ENCODE assay signal across 7 cellular contexts in genomic region chr16:48377301-48377700, GRCh38. TPM values are rescaled to one million over a fixed set of nuclear protein-coding genes. Genes with fewer than 3 reads are reported as not detected.
DNase-seq lines count a peak whose midpoint lies in the region; ATAC-seq, FAIRE-seq and TF ChIP-seq lines count a peak whose summit lies in the region.
"Not testable (repeated sequence)": the region's sequence is repeated elsewhere in the genome, so short reads cannot be mapped to it uniquely, and the experiment has no call there.

No MANE protein-coding gene starts in this region.

- not testable (repeated sequence) for H3K9me3 ChIP-seq in A549; H9 (ENCODE audit: control insufficient read depth, low read depth, low read length); GM12878 (replicated peaks; ENCODE audit: control insufficient read depth, insufficient read depth, low read length); endodermal cell (ENCODE audit: control insufficient read depth, low read length); psoas muscle

- POLR2A ChIA-PET in A549 (lab: Yijun Ruan, JAX): interaction anchor here (0.7 to 1.3 kb wide), 2 partner anchors 8 to 12 kb away, joined by 3 to 5 read pairs; partner anchors contain the start of gene SIAH1
- POLR2A ChIA-PET in GM12878 (lab: Charles Lee): interaction anchor here (0.6 to 2.9 kb wide), 3 partner anchors 10 to 159 kb away, joined by 3 to 9 read pairs (median 3); no protein-coding TSS in a partner anchor

- H3T11ph ChIP-seq in H9 (ENCODE audit: low read length): not testable (repeated sequence)

- H2BK5ac ChIP-seq in H9 (ENCODE audit: insufficient read length, low read length): not testable (repeated sequence)

- WGBS in A549 (ENCODE audit: missing lambda C conversion rate): 87% methylated on average over 7 of the region's 7 CpGs
- WGBS in H9 (ENCODE audit: extremely low coverage, insufficient read length, low lambda C conversion rate): no CpG with 5 or more reads among the region's 7 CpGs
- 94% methylated on average over 7 of the region's 7 CpGs for WGBS in GM12878 (ENCODE audit: insufficient coverage, insufficient replicate concordance, low lambda C conversion rate, missing lambda C conversion rate)
- WGBS in endodermal cell (ENCODE audit: insufficient coverage in 1 of 2, insufficient read length in 1 of 2), 2 experiments: 92 to 96% methylated on average over 7 of the region's 7 CpGs
- WGBS in psoas muscle, 3 donors: 39 to 61% (median 46%) methylated on average over 7 of the region's 7 CpGs

- H3K79me1 ChIP-seq in H9 (ENCODE audit: insufficient read depth, low read depth, low read length, poor library complexity, severe bottlenecking): not testable (repeated sequence)

- RAD21 ChIA-PET in GM12878 (lab: Charles Lee; ENCODE audit: unreplicated experiment): interaction anchor here (1.1 to 1.3 kb wide), 2 partner anchors 11 to 246 kb away, joined by 3 read pairs; no protein-coding TSS in a partner anchor

- not testable (repeated sequence) for H4K8ac ChIP-seq in H9 (replicated peaks; ENCODE audit: insufficient read length, low read depth, low read length)

- H2BK15ac ChIP-seq in H9 (ENCODE audit: low read depth, low read length): not testable (repeated sequence)

- TF ChIP-seq CTCF in A549 (IDR thresholded peaks at IDR 0.05); H9 (conservative IDR thresholded peaks at IDR 0.05); GM12878 (IDR thresholded peaks at IDR 0.05 in 2 of 3, conservative IDR thresholded peaks at IDR 0.05 in 1 of 3; ENCODE audit: control insufficient read depth in 2 of 3, extremely low read depth in 1 of 3, insufficient read depth in 1 of 3, low read depth in 3 of 3, low read length in 3 of 3); endodermal cell (conservative IDR thresholded peaks at IDR 0.05); nephron progenitor cell (IDR thresholded peaks at IDR 0.05); psoas muscle (IDR thresholded peaks at IDR 0.05): not testable (repeated sequence)

- H2BK20ac ChIP-seq in H9 (ENCODE audit: low read depth, low read length, poor library complexity, severe bottlenecking): not testable (repeated sequence)

- not testable (repeated sequence) for H3K9ac ChIP-seq in H9 (ENCODE audit: extremely low read depth, insufficient read length, low read length); GM12878 (ENCODE audit: control insufficient read depth, insufficient read depth, low read length); endodermal cell (ENCODE audit: extremely low read depth, low read length, poor library complexity, severe bottlenecking)

- FAIRE-seq in A549 (lab: Jason Lieb, UNC); GM12878 (lab: Jason Lieb, UNC): not testable (repeated sequence)

- SMC1A ChIA-PET in GM12878 (lab: Charles Lee; ENCODE audit: uncharacterized antibody, unreplicated experiment): interaction anchor here (1.3 to 12.1 kb wide), 2 partner anchors 10 to 180 kb away, joined by 4 to 112 read pairs; no protein-coding TSS in a partner anchor

- not testable (repeated sequence) for H2BK12ac ChIP-seq in H9 (ENCODE audit: insufficient read length, low read depth, low read length)

- intact Hi-C loops in GM12878 (cut with micrococcal nuclease; ENCODE audit: unreplicated experiment); psoas muscle (cut with DNase I): not testable (repeated sequence)

- TF ChIP-seq EP300 in A549 (IDR thresholded peaks at IDR 0.05); GM12878 (IDR thresholded peaks at IDR 0.05; ENCODE audit: borderline replicate concordance in 1 of 2, control insufficient read depth in 1 of 2, low read depth in 2 of 2, low read length in 2 of 2): not testable (repeated sequence)

- peaks cover 77% of the 10 kb centered on the region for H3K4me1 ChIP-seq in A549
- H3K4me1 ChIP-seq in H9 (ENCODE audit: insufficient read depth, low read length): peaks cover 20% of the 10 kb centered on the region; the same call in 1 of the 2 replicates
- not testable (repeated sequence) for H3K4me1 ChIP-seq in GM12878 (ENCODE audit: control insufficient read depth, insufficient read depth, low read length); endodermal cell (ENCODE audit: control insufficient read depth, insufficient read depth, low read length)
- peaks cover 97% of the 10 kb centered on the region for H3K4me1 ChIP-seq in psoas muscle

- CTCF ChIA-PET in A549 (lab: Yijun Ruan, JAX) (interaction anchor here (0.7 to 1.0 kb wide), 4 partner anchors 23 to 166 kb away, joined by 3 to 4 read pairs (median 3); no protein-coding TSS in a partner anchor), GM12878 (lab: Yijun Ruan, JAX) (interaction anchor here (1.1 to 1.3 kb wide), 2 partner anchors 246 to 253 kb away, joined by 4 to 5 read pairs; no protein-coding TSS in a partner anchor)

- not testable (repeated sequence) for H3K9me3 Mint-ChIP-seq in H9, endodermal cell
- peaks cover 18% of the 10 kb centered on the region for H3K9me3 Mint-ChIP-seq in nephron progenitor cell

- H3K4me3 Mint-ChIP-seq in H9, endodermal cell, nephron progenitor cell: not testable (repeated sequence)

- not testable (repeated sequence) for H3K23ac ChIP-seq in H9 (ENCODE audit: insufficient read length, low read depth, low read length)

- not testable (repeated sequence) for DNase-seq in A549 (ENCODE audit: low read depth in 1 of 2, low spot score in 1 of 2); H9; GM12878 (ENCODE audit: low read depth, low spot score); endodermal cell; nephron progenitor cell; psoas muscle
- DNase-seq in OCI-M1 (lab: John Stamatoyannopoulos, UW): peak; percentile 8

- not testable (repeated sequence) for H3K27me3 Mint-ChIP-seq in H9 (ENCODE audit: low read depth); endodermal cell (ENCODE audit: insufficient read depth); nephron progenitor cell (ENCODE audit: low read depth, poor library complexity)

- H3K14ac ChIP-seq in H9 (ENCODE audit: insufficient read depth, low read length): not testable (repeated sequence)

- not testable (repeated sequence) for H3K23me2 ChIP-seq in H9 (ENCODE audit: insufficient read length, low read depth, low read length, poor library complexity, severe bottlenecking)

- H2AFZ ChIP-seq in H9 (ENCODE audit: low read length); GM12878 (ENCODE audit: control insufficient read depth, low read depth, low read length): not testable (repeated sequence)

- H4K91ac ChIP-seq in H9 (ENCODE audit: insufficient read length, low read depth, low read length): not testable (repeated sequence)

- not testable (repeated sequence) for H3K36me3 ChIP-seq in GM12878 (ENCODE audit: control insufficient read depth in 2 of 2, insufficient read depth in 2 of 2, low read length in 1 of 2); endodermal cell (ENCODE audit: control insufficient read depth, insufficient read depth, low read length); psoas muscle (ENCODE audit: insufficient read depth in 1 of 2, low read depth in 1 of 2)

- in situ Hi-C loops in GM12878 (cut with MboI): not testable (repeated sequence)

- H3K27me3 ChIP-seq in H9 (ENCODE audit: insufficient read depth, low read length); GM12878 (replicated peaks in 1 of 2; ENCODE audit: control insufficient read depth in 2 of 2, insufficient read depth in 2 of 2, low read length in 1 of 2); endodermal cell (ENCODE audit: control insufficient read depth, insufficient read depth, low read length, poor library complexity, severe bottlenecking); psoas muscle (ENCODE audit: insufficient read depth in 3 of 3, low read length in 2 of 3): not testable (repeated sequence)

- not testable (repeated sequence) for TF ChIP-seq POLR2A in A549 (IDR thresholded peaks at IDR 0.05; ENCODE audit: low read length); GM12878 (IDR thresholded peaks at IDR 0.05; ENCODE audit: low read depth, low read length)

- H4K5ac ChIP-seq in H9 (ENCODE audit: insufficient read length, low read depth, low read length): not testable (repeated sequence)

- H3K18ac ChIP-seq in H9 (ENCODE audit: insufficient read length, low read depth, low read length): not testable (repeated sequence)

- not testable (repeated sequence) for TF ChIP-seq RAD21 in A549 (conservative IDR thresholded peaks at IDR 0.05 in 1 of 2, IDR thresholded peaks at IDR 0.05 in 1 of 2); GM12878 (IDR thresholded peaks at IDR 0.05; ENCODE audit: insufficient read depth, low read depth, low read length)

- not testable (repeated sequence) for H4K20me1 ChIP-seq in H9 (ENCODE audit: control insufficient read depth, insufficient read depth, insufficient read length); GM12878 (ENCODE audit: control insufficient read depth, insufficient read depth)

- H3K4ac ChIP-seq in H9 (ENCODE audit: low read depth, low read length): not testable (repeated sequence)

- not testable (repeated sequence) for ATAC-seq in A549, GM12878
- peak; percentile 25 to 63 (median 58) for ATAC-seq in psoas muscle

- H3K4me1 Mint-ChIP-seq in H9 (peaks cover 34 to 43% of the 10 kb centered on the region in 2 experiments), endodermal cell (peaks cover 23% of the 10 kb centered on the region), nephron progenitor cell (peaks cover 43% of the 10 kb centered on the region)

- H3K79me2 ChIP-seq in H9 (ENCODE audit: insufficient read depth, low read length) (peaks cover 80% of the 10 kb centered on the region), GM12878 (ENCODE audit: control insufficient read depth, insufficient read depth, low read length) (peaks cover 96% of the 10 kb centered on the region)

- H3K27ac Mint-ChIP-seq in H9: 0 out of 7 replicates have a peak overlapping the region, but pooled peaks of 2 of the 3 experiments have one; percentile 47 to 53
- peak overlapping the region; percentile 56 for H3K27ac Mint-ChIP-seq in endodermal cell
- peak overlapping the region; percentile 16 for H3K27ac Mint-ChIP-seq in nephron progenitor cell

- not testable (repeated sequence) for H2BK120ac ChIP-seq in H9 (ENCODE audit: low read depth, low read length, poor library complexity, severe bottlenecking)

- BruUV-seq in GM12878 (replicated peaks; lab: Mats Ljungman, UMichigan): not testable (repeated sequence)

- H2AK5ac ChIP-seq in H9 (ENCODE audit: insufficient read length, low read length): not testable (repeated sequence)

- not testable (repeated sequence) for H3K56ac ChIP-seq in H9 (ENCODE audit: insufficient read length, low read depth, low read length)

- H3K4me3 ChIP-seq in A549; GM12878; endodermal cell (ENCODE audit: low read length); psoas muscle: not testable (repeated sequence)

- not testable (repeated sequence) for H3K27ac ChIP-seq in A549; H9 (ENCODE audit: insufficient read length, low read depth, low read length); GM12878 (ENCODE audit: control insufficient read depth, insufficient read depth); endodermal cell (ENCODE audit: low read depth, low read length)
- H3K27ac ChIP-seq in psoas muscle: peak overlapping the region; percentile 57

- H3K4me2 ChIP-seq in A549: peak overlapping the region; percentile 13; the same call in 2 of the 3 replicates
- not testable (repeated sequence) for H3K4me2 ChIP-seq in H9 (ENCODE audit: insufficient read depth, insufficient read length, low read length); GM12878 (ENCODE audit: control insufficient read depth, insufficient read depth)

- not testable (repeated sequence) for H3K36me3 Mint-ChIP-seq in H9 (ENCODE audit: insufficient read depth in 1 of 3, low read depth in 3 of 3); endodermal cell (ENCODE audit: low read depth)
- peaks cover 33% of the 10 kb centered on the region for H3K36me3 Mint-ChIP-seq in nephron progenitor cell (ENCODE audit: low read depth)

RNA-seq across cellular contexts. Expression of gene SIAH1, which starts 7.9 kb away (rescaled TPM):
- polyA plus RNA-seq in A549 (2011; rRNA removed) (28.5 and 30.0 TPM in 2 replicates), A549 (2017; fragmentation: RNase III; extraction: RNeasy Plus Mini Kit Qiagen cat#74134 plus additional on column Dnase treatment) (12.0 to 13.6 TPM (median 13.3 TPM) in 3 replicates), GM12878 (2011; rRNA removed) (14.8 and 16.6 TPM in 2 replicates), GM12878 (2014; fragmentation: Illumina TruSeq; extraction: Trizol) (12.7 and 15.7 TPM in 2 replicates), GM12878 (2014; fragmentation: Nextera tagmentation; extraction: Ambion mirVana) (1 to 10 TPM; 5.1 to 6.4 TPM), GM12878 (2014; rRNA removed) (10.8 and 13.4 TPM in 2 replicates), GM12878 (2016; fragmentation: Nextera tagmentation; extraction: Ambion mirVana) (10 to 100 TPM; 13.7 to 21.1 TPM), psoas muscle (10 to 100 TPM; 10.4 to 19.0 (median 16.2) TPM)
- polyA plus RNA-seq in A549 (2012; cell fraction: cytosol; rRNA removed): 13.3 and 16.8 TPM in 2 replicates
- 16.9 and 26.7 TPM in 2 replicates for polyA plus RNA-seq in A549 (2012; cell fraction: nucleus; rRNA removed)
- 29.1 and 42.6 TPM in 2 replicates for polyA minus RNA-seq in A549 (2011; rRNA and poly(A)+ RNA removed)
- total RNA-seq in H9 (2021) (32.8 and 33.2 TPM in 2 replicates), GM12878 (2014; rRNA removed) (15.8 and 20.7 TPM in 2 replicates), GM12878 (2014; rRNA removed; fragmentation: Illumina TruSeq; extraction: Trizol) (14.0 and 14.8 TPM in 2 replicates), GM12878 (2021) (12.4 and 14.0 TPM in 2 replicates), endodermal cell (10 to 100 TPM; 32.8 to 37.5 TPM), psoas muscle (10 to 100 TPM; 16.2 to 26.0 (median 18.6) TPM)
- total RNA-seq in GM12878 (2013; cell fraction: nucleolus; rRNA removed): 68.3 and 70.9 TPM in 2 replicates
- 9.1 TPM for polyA plus RNA-seq in GM12878 (2011; ENCODE audit: low read depth)
- 11.3 and 12.5 TPM in 2 replicates for polyA plus RNA-seq in GM12878 (2011; cell fraction: cytosol; rRNA removed)
- polyA plus RNA-seq in GM12878 (2011; cell fraction: nucleus; rRNA removed): 11.8 and 14.3 TPM in 2 replicates
- polyA plus RNA-seq in GM12878 (2012): 11.7 and 12.2 TPM in 2 replicates
- 23.6 and 25.3 TPM in 2 replicates for polyA minus RNA-seq in GM12878 (2011; rRNA and poly(A)+ RNA removed)
- 12.0 and 12.3 TPM in 2 replicates for polyA minus RNA-seq in GM12878 (2011; cell fraction: cytosol; rRNA and poly(A)+ RNA removed)
- 14.3 and 29.7 TPM in 2 replicates for polyA minus RNA-seq in GM12878 (2011; cell fraction: nucleus; rRNA and poly(A)+ RNA removed)
- 49.0 TPM for polyA plus RNA-seq in endodermal cell (2013, experiment 1 of 2)
- polyA plus RNA-seq in endodermal cell (2013, experiment 2 of 2): 44.0 TPM
